In genomic region chr1:1119272-1119890, GRCh38 we compare ENCODE assay signal across 1 cellular context.
TF ChIP-seq lines count a peak whose summit lies in the region.

No MANE protein-coding gene starts in this region.

TF ChIP-seq in K562, 482 proteins besides CTCF, POLR2A, EP300 and RAD21:
- TF ChIP-seq ZNF780A (CRISPR knock-in tag; IDR thresholded peaks at IDR 0.05) = no peak
- TF ChIP-seq EZH2 (IDR thresholded peaks at IDR 0.05; ENCODE audit: borderline replicate concordance, low read depth, low read length) = peak; percentile 62; the same call in 1 of the 2 replicates
- TF ChIP-seq ILK (tag; IDR thresholded peaks at IDR 0.05; ENCODE audit: borderline replicate concordance, low read depth) = no peak
- no peak for TF ChIP-seq RNF219 (CRISPR knock-in tag; IDR thresholded peaks at IDR 0.05)
- TF ChIP-seq PCBP2 (IDR thresholded peaks at IDR 0.05; ENCODE audit: low read depth, low read length, poor library complexity, severe bottlenecking) = no peak
- TF ChIP-seq RBFOX2 (IDR thresholded peaks at IDR 0.05; ENCODE audit: low read depth, low read length) = no peak
- no peak for TF ChIP-seq TAL1 (IDR thresholded peaks at IDR 0.05)
